Comparison of ENCODE assay signal across 1 cellular context in genomic region chr7:151884276-151885201, GRCh38.
TF ChIP-seq lines count a peak whose summit lies in the region.

No MANE protein-coding gene starts in this region.

TF ChIP-seq in HepG2, 621 proteins besides CTCF, POLR2A, EP300 and RAD21 (continued from another document):
- TF ChIP-seq CSRNP1 (CRISPR knock-in tag; IDR thresholded peaks at IDR 0.05) (no peak), MIER2 (CRISPR knock-in tag; IDR thresholded peaks at IDR 0.05) (no peak), ZNF142 (CRISPR knock-in tag; IDR thresholded peaks at IDR 0.05) (no peak), RFX5 (IDR thresholded peaks at IDR 0.05; ENCODE audit: low read depth, low read length) (no peak), KLF13 (CRISPR knock-in tag; IDR thresholded peaks at IDR 0.05) (no peak), MED13 (CRISPR knock-in tag; IDR thresholded peaks at IDR 0.05) (no peak), CENPBD1 (CRISPR knock-in tag; IDR thresholded peaks at IDR 0.05; ENCODE audit: borderline replicate concordance, low read depth) (no peak)
